Comparison of ENCODE assay signal across 18 cellular contexts in the genomic region with DNA sequence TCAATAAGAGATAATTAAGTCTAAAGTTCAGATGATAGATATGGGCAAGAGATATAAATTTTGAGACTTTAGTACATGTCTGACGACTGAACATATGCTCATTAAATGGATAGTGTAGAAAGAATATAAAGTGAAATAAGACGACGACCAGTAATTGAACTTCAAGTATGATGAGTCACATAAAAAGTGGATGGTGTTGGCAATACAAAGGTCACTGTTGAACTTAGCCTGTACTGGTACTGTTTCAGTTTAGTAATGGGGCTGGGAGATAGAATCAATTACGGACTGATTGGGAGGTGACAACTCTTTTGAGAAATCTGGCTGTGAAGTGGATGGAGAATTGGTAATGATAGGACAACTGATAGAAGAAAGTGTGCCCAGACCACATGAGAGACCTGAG.
A peak's percentile ranks its signal among the peaks of the same experiment; 100 is the strongest.
DNase-seq lines count a peak whose midpoint lies in the region; ATAC-seq and TF ChIP-seq lines count a peak whose summit lies in the region.
"Had no signal": no experiment of that assay in that cellular context is flagged by ENCODE, and none has a peak within 500 bp of the region (broad histone marks: within the 10 kb centered on the region; RNA-seq: fewer than 3 reads in every experiment).

No MANE protein-coding gene starts in this region.

- H3K9me3 ChIP-seq in GM23248 (ENCODE audit: low read depth) (no peaks in the 10 kb centered on the region), mucosa of descending colon (no peaks in the 10 kb centered on the region)
- H3K9me3 ChIP-seq: BLaER1 treated with 17β-estradiol and CSF1 and Interleukin-3, amounts not matched to agents 10 nM and 100 nM had no signal

- H3K9ac ChIP-seq in GM23248: no peak overlapping the region
- H3K9ac ChIP-seq: BLaER1 treated with 17β-estradiol and CSF1 and Interleukin-3, amounts not matched to agents 10 nM and 100 nM had no signal

- WGBS in GM23248 (ENCODE audit: low coverage in 1 of 2, low lambda C conversion rate in 2 of 2, missing lambda C conversion rate in 2 of 2), 2 experiments: 64 to 70% methylated on average over 4 of the region's 4 CpGs

- peaks cover 12% of the 10 kb centered on the region; the same call in 1 of the 2 replicates for H3K79me2 ChIP-seq in GM23248 (ENCODE audit: insufficient read depth)

- ATAC-seq in mucosa of descending colon: peak; percentile 54

- no peaks in the 10 kb centered on the region for H4K20me1 ChIP-seq in GM23248 (ENCODE audit: insufficient read depth)
- H4K20me1 ChIP-seq: BLaER1 treated with 17β-estradiol and CSF1 and Interleukin-3, amounts not matched to agents 10 nM and 100 nM had no signal

- in situ Hi-C loops in GM23248 (cut with MboI): loop anchor here (10.0 kb wide), 1 partner anchor 415 kb away; no protein-coding TSS in a partner anchor

- TF ChIP-seq CTCF in 22Rv1 (IDR thresholded peaks at IDR 0.05): no peak
- TF ChIP-seq CTCF in choroid plexus epithelial cell (conservative IDR thresholded peaks at IDR 0.05; ENCODE audit: low read depth, low read length): no peak
- no peak for TF ChIP-seq CTCF in mucosa of descending colon (IDR thresholded peaks at IDR 0.05)
- no peak for TF ChIP-seq CTCF in GM20000 (IDR thresholded peaks at IDR 0.05; ENCODE audit: extremely low read depth, missing control alignments)

- H3K4me1 ChIP-seq in GM23248 (ENCODE audit: insufficient read depth): peaks cover 61% of the 10 kb centered on the region
- no peaks in the 10 kb centered on the region for H3K4me1 ChIP-seq in mucosa of descending colon (ENCODE audit: low read depth)
- H3K4me1 ChIP-seq: BLaER1 treated with 17β-estradiol and CSF1 and Interleukin-3, amounts not matched to agents 10 nM and 100 nM had no signal

- no peak overlapping the region for H3K4me3 ChIP-seq in GM23248
- H3K4me3 ChIP-seq in choroid plexus epithelial cell (ENCODE audit: low read depth, low read length): no peak overlapping the region
- H3K4me3 ChIP-seq in mucosa of descending colon: no peak overlapping the region
- H3K4me3 ChIP-seq: BLaER1 treated with 17β-estradiol and CSF1 and Interleukin-3, amounts not matched to agents 10 nM and 100 nM had no signal

- DNase-seq in GM23248: peak; percentile 23
- DNase-seq in choroid plexus epithelial cell (ENCODE audit: low read depth): peak; percentile 17
- DNase-seq in mucosa of descending colon: no peak
- DNase-seq in activated CD4-positive, alpha-beta T cell treated with anti-CD3 and anti-CD28 coated beads for 48 hours: no peak
- no peak for DNase-seq in GM20000 (ENCODE audit: low spot score)
- no peak for DNase-seq in NCI-H187 (lab: John Stamatoyannopoulos, UW)
- no peak for DNase-seq in GM19238 (ENCODE audit: insufficient read length, low spot score)
- DNase-seq: DMS79 treated with DMSO at 0.1 percent for 48 hours, H9, NCI-H1417 treated with DMSO at 0.1 percent for 48 hours, NCI-H1930, NCI-H345, NCI-H524 treated with DMSO at 0.1 percent for 48 hours, PC-3, SIG-M5 had no signal

- no peak overlapping the region for H3K4me2 ChIP-seq in GM23248 (ENCODE audit: unreplicated experiment)
- H3K4me2 ChIP-seq: BLaER1 treated with 17β-estradiol and CSF1 and Interleukin-3, amounts not matched to agents 10 nM and 100 nM had no signal

- H3F3A ChIP-seq in GM23248 (ENCODE audit: insufficient read depth): peaks cover 39% of the 10 kb centered on the region

- H3K27ac ChIP-seq in 22Rv1 (peak overlapping the region; percentile 56), GM23248 (no peak overlapping the region)
- H3K27ac ChIP-seq: BLaER1 treated with 17β-estradiol and CSF1 and Interleukin-3, amounts not matched to agents 10 nM and 100 nM; RWPE1 had no signal

- H3K27me3 ChIP-seq in GM23248 (replicated peaks; ENCODE audit: insufficient read depth): no peaks in the 10 kb centered on the region
- H3K27me3 ChIP-seq: BLaER1 treated with 17β-estradiol and CSF1 and Interleukin-3, amounts not matched to agents 10 nM and 100 nM had no signal

- H3K36me3 ChIP-seq in GM23248 (ENCODE audit: low read depth): peaks cover 44% of the 10 kb centered on the region
- no peaks in the 10 kb centered on the region for H3K36me3 ChIP-seq in mucosa of descending colon (ENCODE audit: low read depth)

- no peaks in the 10 kb centered on the region for H3K9me2 ChIP-seq in GM23248 (ENCODE audit: insufficient read depth)

- no peak overlapping the region for H2AFZ ChIP-seq in GM23248

- intact Hi-C loops in mucosa of descending colon (cut with DNase I, micrococcal nuclease): no loop called here

Comparison
In these comparisons a context has a peak if more than half of its experiments do, and no peak if none do; other contexts are left out.
1. DNase-seq: peak in GM23248 (single experiment) and choroid plexus epithelial cell (single experiment); none in mucosa of descending colon (0 of 3), activated CD4-positive, alpha-beta T cell treated with anti-CD3 and anti-CD28 coated beads for 48 hours (single experiment), GM20000 (single experiment), NCI-H187 (0 of 2) and GM19238 (single experiment).